Comparison of ENCODE assay signal across 1 cellular context in genomic region chr21:41451753-41452676, GRCh38.
TF ChIP-seq lines count a peak whose summit lies in the region.

No MANE protein-coding gene starts in this region.

TF ChIP-seq in H1, 55 proteins besides CTCF, POLR2A, EP300 and RAD21:
- TF ChIP-seq MAFK (IDR thresholded peaks at IDR 0.05; ENCODE audit: low read depth, low read length), result no peak
- TF ChIP-seq CREB1 (IDR thresholded peaks at IDR 0.05), result no peak
